In the genomic region with DNA sequence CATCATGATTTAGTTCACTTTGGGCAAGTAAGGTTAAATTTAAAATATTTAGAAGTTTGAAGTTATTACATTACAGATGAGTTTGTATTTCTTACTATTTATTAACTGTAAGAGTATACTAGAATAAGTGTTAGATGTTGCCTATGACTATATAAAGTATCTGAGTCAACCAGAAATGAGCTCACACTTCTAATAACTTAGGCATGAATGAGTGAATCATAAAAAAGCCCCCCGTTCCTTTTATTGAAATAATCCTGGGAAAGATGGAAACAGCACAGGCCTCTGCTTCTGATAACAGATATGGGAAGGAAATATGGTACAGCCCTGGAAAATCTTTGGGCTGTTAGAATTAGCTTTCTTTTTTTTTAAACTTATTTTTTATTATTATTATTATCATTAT, we compare ENCODE assay signal across 22 cellular contexts.
A peak's percentile ranks its signal among the peaks of the same experiment; 100 is the strongest.
DNase-seq lines count a peak whose midpoint lies in the region; ATAC-seq and TF ChIP-seq lines count a peak whose summit lies in the region.
"Had no signal": no experiment of that assay in that cellular context is flagged by ENCODE, and none has a peak within 500 bp of the region (broad histone marks: within the 10 kb centered on the region; RNA-seq: fewer than 3 reads in every experiment).

No MANE protein-coding gene starts in this region.

- CTCF ChIA-PET in mammary epithelial cell (lab: Charles Lee; ENCODE audit: low non-redundant PET) (no interaction called here), MCF 10A (lab: Yijun Ruan, JAX) (no interaction called here)

- H2BK5ac ChIP-seq in trophoblast cell (ENCODE audit: low read depth, low read length, poor library complexity): no peak overlapping the region

- H3K36me3 ChIP-seq in mammary epithelial cell (ENCODE audit: insufficient read depth, low read length) (no peaks in the 10 kb centered on the region), body of pancreas (replicated peaks in 1 of 2; ENCODE audit: insufficient read depth in 1 of 2, low read depth in 2 of 2) (no peaks in the 10 kb centered on the region), hepatocyte (replicated peaks; ENCODE audit: insufficient read depth, low read depth) (no peaks in the 10 kb centered on the region), trophoblast cell (ENCODE audit: control insufficient read depth in 1 of 2, insufficient read depth in 2 of 2, low read length in 2 of 2) (no peaks in the 10 kb centered on the region)
- H3K36me3 ChIP-seq: BE2C, prostate gland, thoracic aorta had no signal

- H3K27ac ChIP-seq in mammary epithelial cell (ENCODE audit: insufficient read depth, low read depth, low read length) (peak overlapping the region; percentile 92), body of pancreas (peak overlapping the region in 3 of 4 donors; percentile 0 to 63 (median 55)), hepatocyte (peak overlapping the region; percentile 3), trophoblast cell (ENCODE audit: low read depth, low read length) (no peak overlapping the region)
- H3K27ac ChIP-seq: 22Rv1, coronary artery, prostate gland, VCaP had no signal

- whole genome bisulfite sequencing in mammary epithelial cell (ENCODE audit: low coverage, missing lambda C conversion rate): 0% methylated on average over 1 of the region's 1 CpG
- WGBS in body of pancreas, 2 donors: 66 to 74% methylated on average over 1 of the region's 1 CpG
- 50% methylated on average over 1 of the region's 1 CpG for WGBS in hepatocyte (ENCODE audit: low lambda C conversion rate, missing lambda C conversion rate)
- WGBS in trophoblast cell (ENCODE audit: extremely low coverage, insufficient coverage, insufficient read length): no CpG with 5 or more reads among the region's 1 CpG

- no peak overlapping the region for H2BK120ac ChIP-seq in trophoblast cell (ENCODE audit: insufficient read depth, low read length, poor library complexity)

- H2AK5ac ChIP-seq in trophoblast cell (ENCODE audit: low read length): no peak overlapping the region

- no peak for ATAC-seq in body of pancreas
- no peak for ATAC-seq in GM19035 (IDR thresholded peaks at IDR 0.05; ENCODE audit: unreplicated experiment)
- ATAC-seq: GM12878, natural killer cell had no signal

- H3K9me3 Mint-ChIP-seq in MCF 10A (ENCODE audit: unreplicated experiment): peaks cover 7% of the 10 kb centered on the region

- POLR2A ChIA-PET in MCF 10A (lab: Yijun Ruan, JAX): no interaction called here

- in situ Hi-C loops in mammary epithelial cell (cut with MboI; ENCODE audit: low sequenced_read_pairs in 2 of 2): no loop called here

- no peak overlapping the region for H3K27ac Mint-ChIP-seq in MCF 10A (ENCODE audit: low read depth, unreplicated experiment)
- H3K27ac Mint-ChIP-seq: immature natural killer cell; natural killer cell; T-helper 1 cell treated with Interleukin-12 subunit alpha and Interleukin-12 subunit beta and Interleukin-4 antibody, amounts not matched to agents 30 μg/mL and 1 μg/mL, for 36 hours had no signal

- no peak overlapping the region for H3K4ac ChIP-seq in trophoblast cell (ENCODE audit: low read depth, low read length)

- H3K18ac ChIP-seq in trophoblast cell (ENCODE audit: low read length): no peak overlapping the region

- H3K27me3 Mint-ChIP-seq in MCF 10A (ENCODE audit: insufficient read depth, unreplicated experiment): no peaks in the 10 kb centered on the region

- TF ChIP-seq POLR2A in body of pancreas (IDR thresholded peaks at IDR 0.05): no peak

- H3K79me1 ChIP-seq in trophoblast cell (ENCODE audit: low read length): peaks cover 4% of the 10 kb centered on the region

- dilution Hi-C loops in mammary epithelial cell (cut with HindIII; ENCODE audit: low sequenced_read_pairs): no loop called here

- H3K14ac ChIP-seq in trophoblast cell (ENCODE audit: low read length): no peak overlapping the region

- H3K23ac ChIP-seq in trophoblast cell (ENCODE audit: low read length): no peak overlapping the region

- H3K4me1 ChIP-seq in mammary epithelial cell (ENCODE audit: insufficient read depth, low read length) (peaks cover 31% of the 10 kb centered on the region), body of pancreas (peaks cover 21% of the 10 kb centered on the region), hepatocyte (ENCODE audit: insufficient read depth) (no peaks in the 10 kb centered on the region), trophoblast cell (ENCODE audit: control insufficient read depth in 1 of 2, insufficient read depth in 2 of 2, low read length in 2 of 2) (no peaks in the 10 kb centered on the region)
- H3K4me1 ChIP-seq: BE2C, prostate gland had no signal

- no peaks in the 10 kb centered on the region for H3K9me2 ChIP-seq in hepatocyte (replicated peaks; ENCODE audit: insufficient read depth)

- H4K20me1 ChIP-seq in mammary epithelial cell (ENCODE audit: insufficient read depth, low read length) (no peaks in the 10 kb centered on the region), hepatocyte (ENCODE audit: insufficient read depth, poor library complexity, severe bottlenecking) (no peaks in the 10 kb centered on the region)

- H3K9ac ChIP-seq in mammary epithelial cell (ENCODE audit: insufficient read depth, low read length) (no peak overlapping the region), trophoblast cell (ENCODE audit: low read length) (no peak overlapping the region)

- peak overlapping the region in 1 of 3 experiments; percentile 23 for H3K4me3 ChIP-seq in mammary epithelial cell (replicated peaks in 1 of 3; ENCODE audit: insufficient read depth in 1 of 3, low read depth in 2 of 3, low read length in 3 of 3)
- no peak overlapping the region for H3K4me3 ChIP-seq in body of pancreas
- H3K4me3 ChIP-seq in hepatocyte: no peak overlapping the region
- no peak overlapping the region for H3K4me3 ChIP-seq in trophoblast cell (ENCODE audit: low read depth, low read length)
- H3K4me3 ChIP-seq: coronary artery, GM12878, prostate gland, thoracic aorta had no signal

- intact Hi-C loops in mammary epithelial cell (cut with micrococcal nuclease) (loop anchor here (1.0 kb wide), 3 partner anchors 28 to 67 kb away; a partner anchor contains a TSS), MCF 10A (cut with micrococcal nuclease) (no loop called here), body of pancreas (cut with DNase I) (no loop called here)

- H2AFZ ChIP-seq in mammary epithelial cell (ENCODE audit: low read depth, low read length) (no peak overlapping the region), hepatocyte (no peak overlapping the region), trophoblast cell (ENCODE audit: insufficient read depth, low read length, poor library complexity) (no peak overlapping the region)

- H4K8ac ChIP-seq in trophoblast cell (ENCODE audit: low read depth, low read length): no peak overlapping the region

- H2BK12ac ChIP-seq in trophoblast cell (ENCODE audit: low read length): no peak overlapping the region

- no peak overlapping the region for H3K4me3 Mint-ChIP-seq in MCF 10A (ENCODE audit: unreplicated experiment)
- H3K4me3 Mint-ChIP-seq: immature natural killer cell; natural killer cell; T-helper 1 cell treated with Interleukin-12 subunit alpha and Interleukin-12 subunit beta and Interleukin-4 antibody, amounts not matched to agents 30 μg/mL and 1 μg/mL, for 36 hours had no signal

- H3K9me3 ChIP-seq in mammary epithelial cell (replicated peaks; ENCODE audit: insufficient read depth, low read length): no peaks in the 10 kb centered on the region
- H3K9me3 ChIP-seq in body of pancreas: no peaks in the 10 kb centered on the region
- no peaks in the 10 kb centered on the region for H3K9me3 ChIP-seq in hepatocyte (ENCODE audit: low read depth)
- H3K9me3 ChIP-seq in trophoblast cell (ENCODE audit: insufficient read depth, low read depth, low read length): no peaks in the 10 kb centered on the region
- H3K9me3 ChIP-seq: BE2C, prostate gland, thoracic aorta had no signal

- no peaks in the 10 kb centered on the region for H3K36me3 Mint-ChIP-seq in MCF 10A (ENCODE audit: insufficient read depth, unreplicated experiment)
- H3K36me3 Mint-ChIP-seq: immature natural killer cell, natural killer cell had no signal

- no peak overlapping the region for H4K12ac ChIP-seq in trophoblast cell (ENCODE audit: low read depth, low read length)

- H3K4me2 ChIP-seq in mammary epithelial cell (ENCODE audit: insufficient read depth, low read depth, low read length) (peak overlapping the region; percentile 80), hepatocyte (peak overlapping the region; percentile 22), trophoblast cell (ENCODE audit: low read length) (no peak overlapping the region)

- H3K27me3 ChIP-seq in mammary epithelial cell (ENCODE audit: insufficient read depth, low read length) (no peaks in the 10 kb centered on the region), body of pancreas (no peaks in the 10 kb centered on the region), hepatocyte (no peaks in the 10 kb centered on the region), trophoblast cell (ENCODE audit: insufficient read depth, low read length) (no peaks in the 10 kb centered on the region)
- H3K27me3 ChIP-seq: BE2C had no signal

- no peaks in the 10 kb centered on the region for H3K79me2 ChIP-seq in mammary epithelial cell (ENCODE audit: insufficient read depth, low read length)
- no peaks in the 10 kb centered on the region for H3K79me2 ChIP-seq in hepatocyte
- H3K79me2 ChIP-seq in trophoblast cell (ENCODE audit: control insufficient read depth, insufficient read depth, low read length, poor library complexity): no peaks in the 10 kb centered on the region

- TF ChIP-seq CTCF in mammary epithelial cell (conservative IDR thresholded peaks at IDR 0.05 in 1 of 2, IDR thresholded peaks at IDR 0.05 in 1 of 2; ENCODE audit: extremely low read depth in 1 of 2, insufficient read depth in 1 of 2, low read depth in 1 of 2, low read length in 2 of 2) (no peak), MCF 10A (IDR thresholded peaks at IDR 0.05; ENCODE audit: unreplicated experiment) (no peak), body of pancreas (IDR thresholded peaks at IDR 0.05) (no peak), hepatocyte (IDR thresholded peaks at IDR 0.05; ENCODE audit: poor library complexity) (no peak)

- H3K4me1 Mint-ChIP-seq in MCF 10A (ENCODE audit: insufficient read depth, unreplicated experiment): peaks cover 3% of the 10 kb centered on the region
- H3K4me1 Mint-ChIP-seq: immature natural killer cell, natural killer cell had no signal

- H4K91ac ChIP-seq in trophoblast cell (ENCODE audit: low read depth, low read length): no peak overlapping the region

- BruUV-seq in mammary epithelial cell (replicated peaks; lab: Mats Ljungman, UMichigan) (no TSS peak), MCF 10A (replicated peaks; lab: Mats Ljungman, UMichigan) (no TSS peak)

- DNase-seq in mammary epithelial cell (peak; percentile 59), MCF 10A (ENCODE audit: unreplicated experiment) (no peak), body of pancreas (no peak), hepatocyte (ENCODE audit: low spot score) (no peak), trophoblast cell (no peak), foreskin melanocyte (no peak), DMS79 treated with DMSO at 0.1 percent for 48 hours (lab: John Stamatoyannopoulos, UW) (no peak)
- DNase-seq: amygdala, BE2C, GDM1, immature natural killer cell, natural killer cell, NCI-H2227 treated with DMSO at 0.1 percent for 48 hours, Right ventricle myocardium superior had no signal
